8 cellular contexts compared by ENCODE assay signal in genomic region chr2:189751080-189751658, GRCh38. TPM values are rescaled to one million over a fixed set of nuclear protein-coding genes. Genes with fewer than 3 reads are reported as not detected.
DNase-seq lines count a peak whose midpoint lies in the region; ATAC-seq, FAIRE-seq and TF ChIP-seq lines count a peak whose summit lies in the region.

No MANE protein-coding gene starts in this region.

- no peak overlapping the region for H2BK12ac ChIP-seq in mesenchymal stem cell (ENCODE audit: low read length in 2 of 2)

- H3K4ac ChIP-seq in mesenchymal stem cell (ENCODE audit: low read depth in 1 of 2, low read length in 2 of 2) = no peak overlapping the region

- TF ChIP-seq CTCF in AG10803 (conservative IDR thresholded peaks at IDR 0.05; ENCODE audit: low read length) = peak; percentile 81
- TF ChIP-seq CTCF in uterus (IDR thresholded peaks at IDR 0.05) = peak; percentile 12 to 51 (median 45)

- H4K91ac ChIP-seq in mesenchymal stem cell (ENCODE audit: low read length) = no peak overlapping the region

- intact Hi-C loops in uterus (cut with DNase I; ENCODE audit: low total_unique reads) = no loop called here

- ATAC-seq in HG03342 (IDR thresholded peaks at IDR 0.05; ENCODE audit: unreplicated experiment) = peak; percentile 80
- no peak for ATAC-seq in GM18517 (IDR thresholded peaks at IDR 0.05; ENCODE audit: unreplicated experiment)

- peaks cover 3 to 65% of the 10 kb centered on the region in 2 experiments for H3K36me3 ChIP-seq in mesenchymal stem cell (ENCODE audit: control insufficient read depth in 1 of 2, insufficient read depth in 2 of 2, low read depth in 1 of 2, low read length in 2 of 2)
- H3K36me3 ChIP-seq in uterus = no peaks in the 10 kb centered on the region

- no peak overlapping the region for H2BK15ac ChIP-seq in mesenchymal stem cell (ENCODE audit: low read depth, poor library complexity, severe bottlenecking)

- no peak overlapping the region for H3K23ac ChIP-seq in mesenchymal stem cell (ENCODE audit: low read length in 2 of 2)

- no peaks in the 10 kb centered on the region for H3K4me1 ChIP-seq in mesenchymal stem cell (ENCODE audit: control insufficient read depth, insufficient read depth, low read depth, low read length)
- no peaks in the 10 kb centered on the region for H3K4me1 ChIP-seq in uterus

- H4K8ac ChIP-seq in mesenchymal stem cell (ENCODE audit: low read length) = no peak overlapping the region

- no peaks in the 10 kb centered on the region for H3K27me3 ChIP-seq in mesenchymal stem cell (ENCODE audit: control insufficient read depth in 1 of 2, insufficient read depth in 1 of 2, low read length in 2 of 2)
- no peaks in the 10 kb centered on the region for H3K27me3 ChIP-seq in uterus

- no peak overlapping the region for H3K4me2 ChIP-seq in mesenchymal stem cell (ENCODE audit: low read length, poor library complexity, severe bottlenecking)

- peak; percentile 80 for FAIRE-seq in G401.6 (lab: Jason Lieb, UNC)

- H3K9me3 ChIP-seq in mesenchymal stem cell (ENCODE audit: control insufficient read depth, low read length) (no peaks in the 10 kb centered on the region), uterus (no peaks in the 10 kb centered on the region)

- H3K79me1 ChIP-seq in mesenchymal stem cell (replicated peaks; ENCODE audit: low read length, poor library complexity, severe bottlenecking) = no peaks in the 10 kb centered on the region

- no peak overlapping the region for H3K14ac ChIP-seq in mesenchymal stem cell (ENCODE audit: low read length in 2 of 2)

- H2BK5ac ChIP-seq in mesenchymal stem cell (ENCODE audit: low read depth, low read length, poor library complexity, severe bottlenecking) = no peak overlapping the region

- 86% methylated on average over 10 of the region's 10 CpGs for WGBS in mesenchymal stem cell

- no peak overlapping the region for H3K18ac ChIP-seq in mesenchymal stem cell (ENCODE audit: low read depth in 1 of 2, low read length in 2 of 2)

- no peak overlapping the region for H3K9ac ChIP-seq in mesenchymal stem cell (ENCODE audit: low read length)

- H2AK5ac ChIP-seq in mesenchymal stem cell (ENCODE audit: low read length, severe bottlenecking) = no peak overlapping the region

- peak; percentile 26 for DNase-seq in AG10803 (ENCODE audit: low read depth)
- DNase-seq in SK-N-DZ (ENCODE audit: low spot score) = peak; percentile 41
- peak; percentile 28 for DNase-seq in central memory CD4-positive, alpha-beta T cell
- DNase-seq in mesenchymal stem cell = peak; percentile 46
- peak in 1 of 2 donors; percentile 29 for DNase-seq in uterus

- no peak overlapping the region for H2BK120ac ChIP-seq in mesenchymal stem cell (ENCODE audit: low read depth, low read length)

- no peak for TF ChIP-seq POLR2A in uterus (IDR thresholded peaks at IDR 0.05)

- H3K4me3 ChIP-seq in AG10803 (ENCODE audit: low read length) = no peak overlapping the region
- H3K4me3 ChIP-seq in mesenchymal stem cell (ENCODE audit: insufficient read depth in 1 of 2, low read depth in 1 of 2, low read length in 2 of 2) = no peak overlapping the region
- H3K4me3 ChIP-seq in uterus = no peak overlapping the region

- H2AFZ ChIP-seq in mesenchymal stem cell (ENCODE audit: low read depth, low read length) = no peak overlapping the region

- no peak overlapping the region for H3K27ac ChIP-seq in mesenchymal stem cell (ENCODE audit: low read length, poor library complexity, severe bottlenecking)
- H3K27ac ChIP-seq in uterus = no peak overlapping the region

RNA-seq across cellular contexts. Expression of gene OSGEPL1, which starts 11.4 kb away (rescaled TPM):
- polyA plus RNA-seq in SK-N-DZ (2014; cell fraction: cytosol; rRNA removed) = 23.0 and 26.6 TPM in 2 replicates
- polyA plus RNA-seq in SK-N-DZ (2014; cell fraction: nucleus; rRNA removed) = 34.5 and 34.6 TPM in 2 replicates
- polyA plus RNA-seq in mesenchymal stem cell (2013, experiment 1 of 2) = 5.6 TPM
- 5.3 TPM for polyA plus RNA-seq in mesenchymal stem cell (2013, experiment 2 of 2)
- total RNA-seq in uterus = 10 to 100 TPM in 1 of 4 donors, 1 to 10 TPM in 3; 3.6 to 28.2 (median 6.2) TPM

RNA-seq across cellular contexts. Expression of gene ORMDL1, which starts 33.0 kb away (rescaled TPM):
- polyA plus RNA-seq in SK-N-DZ (2014; cell fraction: cytosol; rRNA removed) = 88.3 and 94.2 TPM in 2 replicates
- 234 and 280 TPM in 2 replicates for polyA plus RNA-seq in SK-N-DZ (2014; cell fraction: nucleus; rRNA removed)
- polyA plus RNA-seq in mesenchymal stem cell (2013, experiment 1 of 2) = 73.6 TPM
- 79.0 TPM for polyA plus RNA-seq in mesenchymal stem cell (2013, experiment 2 of 2)
- total RNA-seq in uterus = 10 to 100 TPM; 29.7 to 92.8 (median 66.9) TPM

RNA-seq across cellular contexts. Expression of gene PMS1, which starts 33.1 kb away (rescaled TPM):
- polyA plus RNA-seq in SK-N-DZ (2014; cell fraction: cytosol; rRNA removed) = 27.2 and 35.6 TPM in 2 replicates
- polyA plus RNA-seq in SK-N-DZ (2014; cell fraction: nucleus; rRNA removed) = 54.3 and 64.5 TPM in 2 replicates
- 8.8 TPM for polyA plus RNA-seq in mesenchymal stem cell (2013, experiment 1 of 2)
- 9.5 TPM for polyA plus RNA-seq in mesenchymal stem cell (2013, experiment 2 of 2)
- total RNA-seq in uterus = 100 to 1,000 TPM in 1 of 4 donors, 10 to 100 TPM in 3; 25.0 to 149 (median 58.5) TPM
